27 cellular contexts compared by ENCODE assay signal in the genomic region with DNA sequence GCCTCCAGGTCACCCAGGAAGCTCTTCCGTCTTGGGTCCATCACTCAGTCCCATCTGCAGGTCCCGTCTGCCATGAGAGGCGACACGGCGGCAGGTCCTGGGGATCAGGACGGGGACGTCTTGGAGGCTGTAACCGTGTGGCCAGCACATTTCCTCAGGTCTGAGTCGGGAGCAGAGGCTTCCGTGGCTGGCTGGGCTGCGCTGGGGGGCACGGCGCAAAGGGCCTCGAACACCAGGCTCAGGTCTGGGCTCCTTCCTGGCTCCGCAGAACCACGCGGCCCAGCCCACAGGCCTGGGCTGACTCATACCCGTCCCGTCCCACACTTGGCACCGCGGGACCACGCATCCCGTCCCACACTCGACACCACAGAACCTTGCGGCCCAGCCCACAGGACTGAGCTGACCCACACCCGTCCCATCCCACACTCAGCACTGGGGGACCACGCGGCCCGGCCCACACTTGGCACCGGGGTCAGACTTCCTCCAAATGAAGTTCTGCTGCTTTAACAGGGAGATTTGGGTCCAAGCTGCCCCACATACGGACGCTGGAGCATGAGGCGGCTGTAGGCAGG.
"Had no signal": no experiment of that assay in that cellular context is flagged by ENCODE, and none has a peak within 500 bp of the region (broad histone marks: within the 10 kb centered on the region; RNA-seq: fewer than 3 reads in every experiment).

No MANE protein-coding gene starts in this region.

- H3K27me3 Mint-ChIP-seq: activated CD4-positive, alpha-beta memory T cell treated with anti-CD3 and anti-CD28 coated beads, Interleukin-2, amount 10 ng/mL, durations not matched to agents 7 days and 5 days; activated naive CD4-positive, alpha-beta T cell treated with anti-CD3 and anti-CD28 coated beads, Interleukin-2, amount 50 U/mL, for 24 hours; activated T-cell treated with anti-CD3 and anti-CD28 coated beads, Interleukin-2, amount 50 U/mL, for 24 hours; effector memory CD8-positive, alpha-beta T cell; naive thymus-derived CD4-positive, alpha-beta T cell had no signal

- ATAC-seq: activated CD4-positive, CD25-positive, alpha-beta regulatory T cell treated with anti-CD3 and anti-CD28 coated beads, Interleukin-2, amount 50 U/mL, for 24 hours; body of pancreas; effector memory CD8-positive, alpha-beta T cell; heart left ventricle; left colon; naive thymus-derived CD4-positive, alpha-beta T cell; right cardiac atrium had no signal

- H3K4me3 Mint-ChIP-seq: activated CD4-positive, alpha-beta memory T cell treated with anti-CD3 and anti-CD28 coated beads, Interleukin-2, amount 10 ng/mL, durations not matched to agents 7 days and 5 days; activated naive CD4-positive, alpha-beta T cell treated with anti-CD3 and anti-CD28 coated beads, Interleukin-2, amount 50 U/mL, for 24 hours; activated T-cell treated with anti-CD3 and anti-CD28 coated beads, Interleukin-2, amount 50 U/mL, for 24 hours; effector memory CD8-positive, alpha-beta T cell; immature natural killer cell; naive thymus-derived CD4-positive, alpha-beta T cell; neural crest cell; T-helper 2 cell treated with Interferon-gamma antibody and Interleukin-4, amounts not matched to agents 5 μg/mL and 100 μg/mL, for 36 hours had no signal

- H3K9me3 Mint-ChIP-seq: activated naive CD4-positive, alpha-beta T cell treated with anti-CD3 and anti-CD28 coated beads, Interleukin-2, amount 50 U/mL, for 24 hours; immature natural killer cell; T-helper 2 cell treated with Interferon-gamma antibody and Interleukin-4, amounts not matched to agents 5 μg/mL and 100 μg/mL, for 36 hours had no signal

- H3K27ac Mint-ChIP-seq: activated CD4-positive, alpha-beta memory T cell treated with anti-CD3 and anti-CD28 coated beads, Interleukin-2, amount 10 ng/mL, durations not matched to agents 7 days and 5 days; T-helper 2 cell treated with Interferon-gamma antibody and Interleukin-4, amounts not matched to agents 5 μg/mL and 100 μg/mL, for 36 hours had no signal

- DNase-seq: activated CD4-positive, alpha-beta memory T cell treated with anti-CD3 and anti-CD28 coated beads, Interleukin-2, amount 10 ng/mL, durations not matched to agents 7 days and 5 days; activated CD4-positive, alpha-beta T cell treated with anti-CD3 and anti-CD28 coated beads for 48 hours; activated CD8-positive, alpha-beta memory T cell treated with anti-CD3 and anti-CD28 coated beads, Interleukin-2, amount 50 U/mL, for 48 hours; activated gamma-delta T cell treated with Interleukin-2 at 50 U/mL for 16 hours; activated T-cell treated with anti-CD3 and anti-CD28 coated beads, Interleukin-2, amount 50 U/mL, for 24 hours; adrenal gland; aorta; body of pancreas; effector memory CD8-positive, alpha-beta T cell; foreskin fibroblast; heart left ventricle; hypothalamus; immature natural killer cell; kidney; left colon; midbrain; naive thymus-derived CD4-positive, alpha-beta T cell; occipital lobe; stimulated activated CD4-positive, alpha-beta T cell treated with anti-CD3 and anti-CD28 coated beads, Interleukin-15, amount 100 ng/mL, for 24 hours; stimulated activated CD4-positive, alpha-beta T cell treated with anti-CD3 and anti-CD28 coated beads, Interleukin-2, amount 100 ng/mL, for 24 hours; stimulated activated naive CD4-positive, alpha-beta T cell treated with Interleukin-2 at 50 U/mL for 16 hours; T-helper 1 cell had no signal
